ENCODE assay signal across 18 cellular contexts in genomic region chr6:106257195-106257594, GRCh38.
DNase-seq lines count a peak whose midpoint lies in the region; ATAC-seq and TF ChIP-seq lines count a peak whose summit lies in the region.
"Had no signal": no experiment of that assay in that cellular context is flagged by ENCODE, and none has a peak within 500 bp of the region (broad histone marks: within the 10 kb centered on the region; RNA-seq: fewer than 3 reads in every experiment).

No MANE protein-coding gene starts in this region.

- no TSS peak for BruUV-seq in IMR-90 (replicated peaks; lab: Mats Ljungman, UMichigan)
- BruUV-seq in A673 (replicated peaks; lab: Mats Ljungman, UMichigan), result no TSS peak

- H3K18ac ChIP-seq in IMR-90 (ENCODE audit: low read depth, low read length), result peak overlapping the region; percentile 80; the same call in 1 of the 2 replicates

- H3K79me2 ChIP-seq in SK-N-SH (ENCODE audit: insufficient read depth), result peaks cover 56% of the 10 kb centered on the region

- in situ Hi-C loops in IMR-90 (cut with MboI; ENCODE audit: low sequenced_read_pairs), result no loop called here

- H3K36me3 ChIP-seq in IMR-90 (ENCODE audit: control insufficient read depth, insufficient read depth, low read length), result no peaks in the 10 kb centered on the region
- H3K36me3 ChIP-seq in SK-N-SH (replicated peaks in 1 of 2; ENCODE audit: control insufficient read depth in 1 of 2, insufficient read depth in 2 of 2, low read length in 1 of 2), result peaks cover 0 to 6% of the 10 kb centered on the region in 2 experiments
- no peaks in the 10 kb centered on the region for H3K36me3 ChIP-seq in A673 (ENCODE audit: insufficient read depth, low read length, poor library complexity, severe bottlenecking)
- H3K36me3 ChIP-seq: right lobe of liver, uterus had no signal

- H3K4ac ChIP-seq in IMR-90 (ENCODE audit: low read depth, low read length), result no peak overlapping the region

- no peaks in the 10 kb centered on the region for H3K9me2 ChIP-seq in SK-N-SH

- no peak overlapping the region for H3K4me3 ChIP-seq in IMR-90 (ENCODE audit: insufficient read depth, low read depth, low read length)
- no peak overlapping the region for H3K4me3 ChIP-seq in SK-N-SH (ENCODE audit: low read depth in 2 of 2, low read length in 1 of 2)
- no peak overlapping the region for H3K4me3 ChIP-seq in fibroblast of mammary gland (ENCODE audit: control insufficient read depth, low read depth, low read length)
- no peak overlapping the region for H3K4me3 ChIP-seq in A673 (ENCODE audit: low read depth, low read length, poor library complexity, severe bottlenecking)
- H3K4me3 ChIP-seq: right lobe of liver, uterus had no signal

- peaks cover 7 to 53% of the 10 kb centered on the region in 2 experiments; a peak in 3 of 4 replicates for H3K79me1 ChIP-seq in IMR-90 (ENCODE audit: low read depth in 1 of 2, low read length in 2 of 2)

- no peak overlapping the region for H4K91ac ChIP-seq in IMR-90 (ENCODE audit: insufficient read depth, low read depth, low read length)

- no peak overlapping the region for H4K8ac ChIP-seq in IMR-90 (ENCODE audit: low read depth in 2 of 2, low read length in 2 of 2)

- peaks cover 9% of the 10 kb centered on the region for H3K9me1 ChIP-seq in IMR-90 (ENCODE audit: insufficient read depth, low read length)

- TF ChIP-seq RAD21 in IMR-90 (IDR thresholded peaks at IDR 0.05; ENCODE audit: low read length), result no peak
- TF ChIP-seq RAD21 in SK-N-SH (IDR thresholded peaks at IDR 0.05; ENCODE audit: low read length), result no peak

- H3K27me3 ChIP-seq in IMR-90 (ENCODE audit: control insufficient read depth, insufficient read depth, low read length) (no peaks in the 10 kb centered on the region), SK-N-SH (ENCODE audit: insufficient read depth) (no peaks in the 10 kb centered on the region), A673 (replicated peaks; ENCODE audit: insufficient read depth, low read depth, low read length, poor library complexity) (no peaks in the 10 kb centered on the region)
- H3K27me3 ChIP-seq: right lobe of liver, uterus had no signal

- no peak for TF ChIP-seq POLR2A in IMR-90 (IDR thresholded peaks at IDR 0.05; ENCODE audit: low read depth, low read length)

- H4K5ac ChIP-seq in IMR-90 (ENCODE audit: low read depth, low read length), result no peak overlapping the region

- no peak overlapping the region for H2AK5ac ChIP-seq in IMR-90 (ENCODE audit: low read depth, low read length)

- H2AFZ ChIP-seq in IMR-90 (replicated peaks; ENCODE audit: low read length, poor library complexity) (no peak overlapping the region), SK-N-SH (ENCODE audit: low read depth) (no peak overlapping the region)

- H3K56ac ChIP-seq in IMR-90 (ENCODE audit: extremely low read depth, insufficient read depth, low read length), result no peak overlapping the region

- ATAC-seq in IMR-90 (ENCODE audit: low read depth) (peak; percentile 35; the same call in 1 of the 2 replicates), HG02571 (IDR thresholded peaks at IDR 0.05; ENCODE audit: unreplicated experiment) (no peak)
- ATAC-seq: activated naive CD8-positive, alpha-beta T cell treated with anti-CD3 and anti-CD28 coated beads, Interleukin-2, amount 50 U/mL, for 24 hours; right lobe of liver; Right ventricle myocardium inferior; WTC11 had no signal

- no peak overlapping the region for H3K9ac ChIP-seq in IMR-90 (ENCODE audit: low read depth, low read length)
- no peak overlapping the region for H3K9ac ChIP-seq in SK-N-SH

- POLR2A ChIA-PET in IMR-90 (lab: Charles Lee; ENCODE audit: unreplicated experiment) (no interaction called here), SK-N-SH (lab: Yijun Ruan, JAX) (no interaction called here), A673 (lab: Charles Lee; ENCODE audit: low non-redundant PET) (interaction anchor here (0.7 kb wide), 1 partner anchor 13 kb away, joined by 3 read pairs; no protein-coding TSS in a partner anchor)

- H2BK120ac ChIP-seq in IMR-90 (ENCODE audit: low read depth, low read length), result 0 out of 2 replicates have a peak overlapping the region, but pooled peaks have one; percentile 37

- DNase-seq in DMS53 (lab: John Stamatoyannopoulos, UW) (peak; percentile 9), IMR-90 (peak; percentile 63), SK-N-SH (no peak), fibroblast of mammary gland (ENCODE audit: low read depth) (peak; percentile 71), COLO829 (ENCODE audit: low spot score) (no peak), A673 (ENCODE audit: low spot score) (no peak)
- no peak for DNase-seq in stimulated activated CD4-positive, alpha-beta T cell treated with anti-CD3 and anti-CD28 coated beads, Interleukin-2, amount 100 ng/mL, for 24 hours
- DNase-seq: activated naive CD8-positive, alpha-beta T cell treated with anti-CD3 and anti-CD28 coated beads, Interleukin-2, amount 50 U/mL, for 24 hours; CD8-positive, alpha-beta memory T cell; NCI-H1092; NCI-H2171 treated with DMSO at 0.1 percent for 48 hours; right lobe of liver; stimulated activated CD4-positive, alpha-beta T cell treated with anti-CD3 and anti-CD28 coated beads, Interleukin-1b, Interleukin-23, amount 100 ng/mL, for 48 hours; uterus had no signal

- WGBS in IMR-90 (ENCODE audit: extremely low coverage in 2 of 2, insufficient read length in 1 of 2), 2 experiments, result no CpG with 5 or more reads among the region's 2 CpGs
- 40% methylated on average over 2 of the region's 2 CpGs for WGBS in SK-N-SH (ENCODE audit: low lambda C conversion rate)

- peak; percentile 59 to 93 for TF ChIP-seq EP300 in SK-N-SH (IDR thresholded peaks at IDR 0.05; ENCODE audit: borderline replicate concordance in 1 of 2, low read depth in 1 of 2, low read length in 1 of 2)

- no peak overlapping the region for H2AK9ac ChIP-seq in IMR-90 (replicated peaks; ENCODE audit: low read depth, low read length, poor library complexity)

- no peak for TF ChIP-seq CTCF in IMR-90 (conservative IDR thresholded peaks at IDR 0.05; ENCODE audit: low read depth, low read length)
- no peak for TF ChIP-seq CTCF in SK-N-SH (IDR thresholded peaks at IDR 0.05)
- TF ChIP-seq CTCF in fibroblast of mammary gland (conservative IDR thresholded peaks at IDR 0.05; ENCODE audit: control insufficient read depth, insufficient read depth, low read depth, low read length), result no peak
- no peak for TF ChIP-seq CTCF in A673 (conservative IDR thresholded peaks at IDR 0.05; ENCODE audit: low read depth, low read length)

- dilution Hi-C loops in IMR-90 (cut with HindIII; ENCODE audit: low sequenced_read_pairs, unreplicated experiment), result no loop called here

- H3K9me3 ChIP-seq in IMR-90 (ENCODE audit: control insufficient read depth, insufficient read depth, low read length) (no peaks in the 10 kb centered on the region), SK-N-SH (no peaks in the 10 kb centered on the region), A673 (ENCODE audit: low read depth, low read length, poor library complexity, severe bottlenecking) (no peaks in the 10 kb centered on the region)
- H3K9me3 ChIP-seq: right lobe of liver, uterus had no signal

- H2BK20ac ChIP-seq in IMR-90 (ENCODE audit: low read depth, low read length), result peak overlapping the region; percentile 29; the same call in 1 of the 2 replicates

- H3K4me1 ChIP-seq in IMR-90 (ENCODE audit: control insufficient read depth, insufficient read depth, low read length) (peaks cover 14% of the 10 kb centered on the region), SK-N-SH (ENCODE audit: control insufficient read depth in 1 of 2, insufficient read depth in 2 of 2, low read depth in 1 of 2, low read length in 1 of 2) (peaks cover 34 to 45% of the 10 kb centered on the region in 2 experiments), A673 (ENCODE audit: insufficient read depth, low read length, poor library complexity, severe bottlenecking) (peaks cover 22% of the 10 kb centered on the region)
- H3K4me1 ChIP-seq: uterus had no signal

- H3K14ac ChIP-seq in IMR-90 (replicated peaks; ENCODE audit: low read depth, low read length), result no peak overlapping the region

- H3K4me2 ChIP-seq in IMR-90 (ENCODE audit: low read depth, low read length) (peak overlapping the region; percentile 63; the same call in 1 of the 2 replicates), SK-N-SH (no peak overlapping the region)

- H3K23ac ChIP-seq in IMR-90 (ENCODE audit: low read depth, low read length), result peak overlapping the region; percentile 63; the same call in 1 of the 2 replicates

- no peak overlapping the region for H2BK15ac ChIP-seq in IMR-90 (ENCODE audit: low read depth, low read length)

- H4K20me1 ChIP-seq in IMR-90 (ENCODE audit: insufficient read depth, low read length) (peaks cover 21% of the 10 kb centered on the region; the same call in 1 of the 2 replicates), SK-N-SH (ENCODE audit: insufficient read depth) (no peaks in the 10 kb centered on the region)

- intact Hi-C loops in IMR-90 (cut with micrococcal nuclease), result no loop called here
- intact Hi-C loops in A673 (cut with micrococcal nuclease; ENCODE audit: unreplicated experiment), result no loop called here

- peak overlapping the region; percentile 72 for H2BK5ac ChIP-seq in IMR-90 (ENCODE audit: low read depth, low read length, poor library complexity, severe bottlenecking)

- no peak overlapping the region for H3K27ac ChIP-seq in IMR-90 (ENCODE audit: insufficient read depth, low read length)
- peak overlapping the region; percentile 87 to 91 for H3K27ac ChIP-seq in SK-N-SH (ENCODE audit: low read depth in 2 of 2, low read length in 1 of 2)
- H3K27ac ChIP-seq in A673 (ENCODE audit: low read depth, low read length, poor library complexity, severe bottlenecking), result no peak overlapping the region
- H3K27ac ChIP-seq: HL-60, right lobe of liver, uterus had no signal

- peaks cover 49% of the 10 kb centered on the region for H3F3A ChIP-seq in SK-N-SH (replicated peaks; ENCODE audit: insufficient read depth)

- CTCF ChIA-PET in IMR-90 (lab: Yijun Ruan, JAX) (interaction anchor here (1.4 to 2.4 kb wide), 2 partner anchors 17 to 34 kb away, joined by 4 to 8 read pairs; no protein-coding TSS in a partner anchor), SK-N-SH (lab: Yijun Ruan, JAX) (interaction anchor here (0.7 to 3.4 kb wide), 4 partner anchors 24 to 44 kb away, joined by 3 to 12 read pairs (median 4); no protein-coding TSS in a partner anchor), A673 (lab: Charles Lee) (no interaction called here)

TF ChIP-seq in IMR-90, 13 proteins besides CTCF, POLR2A, EP300 and RAD21 (continues in another document):
- TF ChIP-seq CEBPB (IDR thresholded peaks at IDR 0.05; ENCODE audit: low read depth, low read length), result no peak
- TF ChIP-seq CHD1 (IDR thresholded peaks at IDR 0.05; ENCODE audit: low read depth, low read length), result no peak
- TF ChIP-seq FOS (IDR thresholded peaks at IDR 0.05; ENCODE audit: low read depth, low read length), result no peak
- no peak for TF ChIP-seq MAFK (IDR thresholded peaks at IDR 0.05; ENCODE audit: low read depth, low read length)

TF ChIP-seq in SK-N-SH, 30 proteins besides CTCF, POLR2A, EP300 and RAD21 (continues in another document):
- TF ChIP-seq RXRA (IDR thresholded peaks at IDR 0.05; ENCODE audit: borderline replicate concordance, low read depth), result peak; percentile 53; the same call in 1 of the 2 replicates

Comparison
In these comparisons a context has a peak if more than half of its experiments do, and no peak if none do; other contexts are left out.
1. DNase-seq: peak in DMS53 (single experiment), IMR-90 (single experiment) and fibroblast of mammary gland (single experiment); none in SK-N-SH (single experiment), stimulated activated CD4-positive, alpha-beta T cell treated with anti-CD3 and anti-CD28 coated beads, Interleukin-2, amount 100 ng/mL, for 24 hours (0 of 2), COLO829 (single experiment) and A673 (single experiment).
2. H3K27ac ChIP-seq: peak in SK-N-SH (2 of 2); none in IMR-90 (single experiment) and A673 (single experiment).